ENCODE assay signal across 23 cellular contexts in the genomic region with DNA sequence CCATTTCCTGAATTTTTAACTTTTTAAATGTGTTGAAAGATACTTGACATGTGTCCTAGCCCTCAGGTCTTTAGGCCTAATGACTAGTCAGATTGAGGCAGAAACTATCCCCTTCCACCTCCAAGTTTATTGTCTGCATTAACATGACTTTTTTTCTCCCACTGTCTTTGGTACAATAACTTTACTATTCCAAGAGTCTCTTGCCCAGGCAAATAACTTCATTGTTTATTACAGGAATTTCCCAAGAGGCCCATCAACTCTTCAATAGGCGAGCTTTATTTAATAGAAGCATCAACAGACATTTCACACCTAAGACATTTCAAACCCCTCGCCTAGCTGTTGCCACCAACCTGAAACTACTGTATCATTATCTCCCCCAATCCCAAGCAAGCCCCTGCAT. TPM values are rescaled to one million over a fixed set of nuclear protein-coding genes. Genes with fewer than 3 reads are reported as not detected.
DNase-seq lines count a peak whose midpoint lies in the region; ATAC-seq and TF ChIP-seq lines count a peak whose summit lies in the region.
"Had no signal": no experiment of that assay in that cellular context is flagged by ENCODE, and none has a peak within 500 bp of the region (broad histone marks: within the 10 kb centered on the region; RNA-seq: fewer than 3 reads in every experiment).

No MANE protein-coding gene starts in this region.

- POLR2A ChIA-PET in WTC11 (lab: Charles Lee), result no interaction called here

- peak overlapping the region; percentile 2; the same call in 1 of the 2 replicates for H3K27ac Mint-ChIP-seq in WTC11
- peak overlapping the region in 2 of 3 experiments; percentile 35 to 48 for H3K27ac Mint-ChIP-seq in nephron
- no peak overlapping the region for H3K27ac Mint-ChIP-seq in glutamatergic neuron (ENCODE audit: unreplicated experiment)

- no peaks in the 10 kb centered on the region for H3K27me3 Mint-ChIP-seq in WTC11 (ENCODE audit: low read depth)
- peaks cover 4% of the 10 kb centered on the region for H3K27me3 Mint-ChIP-seq in nephron (ENCODE audit: low read depth)
- peaks cover 5% of the 10 kb centered on the region for H3K27me3 Mint-ChIP-seq in glutamatergic neuron (ENCODE audit: unreplicated experiment)
- H3K27me3 Mint-ChIP-seq: CD8-positive, alpha-beta memory T cell had no signal

- H3K27ac ChIP-seq in 22Rv1 (peak overlapping the region; percentile 56), C4-2B (0 out of 2 replicates have a peak overlapping the region, but pooled peaks have one; percentile 14)
- H3K27ac ChIP-seq: BLaER1 treated with 17β-estradiol and CSF1 and Interleukin-3, amounts not matched to agents 10 nM and 100 nM; HL-60; Peyer's patch; SJCRH30 had no signal

- no peak for TF ChIP-seq CTCF in 22Rv1 (IDR thresholded peaks at IDR 0.05)
- TF ChIP-seq CTCF in C4-2B (conservative IDR thresholded peaks at IDR 0.05), result no peak
- TF ChIP-seq CTCF in WTC11 (IDR thresholded peaks at IDR 0.05), result no peak
- TF ChIP-seq CTCF in nephron (IDR thresholded peaks at IDR 0.05; ENCODE audit: unreplicated experiment in 3 of 3), result no peak
- TF ChIP-seq CTCF in glutamatergic neuron (IDR thresholded peaks at IDR 0.05; ENCODE audit: partially characterized antibody, unreplicated experiment), result no peak

- H3K4me3 Mint-ChIP-seq in WTC11 (no peak overlapping the region), nephron (no peak overlapping the region), glutamatergic neuron (ENCODE audit: unreplicated experiment) (no peak overlapping the region)
- H3K4me3 Mint-ChIP-seq: CD8-positive, alpha-beta memory T cell had no signal

- CTCF ChIA-PET in WTC11 (lab: Charles Lee), result no interaction called here

- ATAC-seq in WTC11, result no peak

- H3K9me3 Mint-ChIP-seq in WTC11, result no peaks in the 10 kb centered on the region
- no peaks in the 10 kb centered on the region for H3K9me3 Mint-ChIP-seq in nephron
- H3K9me3 Mint-ChIP-seq in glutamatergic neuron (ENCODE audit: unreplicated experiment), result no peaks in the 10 kb centered on the region
- H3K9me3 Mint-ChIP-seq: CD8-positive, alpha-beta memory T cell had no signal

- in situ Hi-C loops in ACHN (cut with HindIII; ENCODE audit: low pct_ligation_motif_present, low pct_unique_long_range_greater_than_20kb, low sequenced_read_pairs), result no loop called here

- H3K4me1 Mint-ChIP-seq in WTC11 (peaks cover 42% of the 10 kb centered on the region), nephron (peaks cover 10% of the 10 kb centered on the region), glutamatergic neuron (ENCODE audit: low read depth, unreplicated experiment) (no peaks in the 10 kb centered on the region)

- no peak for DNase-seq in WTC11 (ENCODE audit: low spot score)
- no peak for DNase-seq in NCI-H1105 (lab: John Stamatoyannopoulos, UW)
- DNase-seq in inferior parietal cortex (ENCODE audit: extremely low spot score), result no peak
- no peak for DNase-seq in ACHN
- DNase-seq in glutamatergic neuron, result no peak
- DNase-seq: CD8-positive, alpha-beta memory T cell; DMS53; GDM1; H7; KG1; NCI-H1092 treated with DMSO at 0.1 percent for 48 hours; NCI-H146; NCI-H2029; NCI-H2171 treated with DMSO at 0.1 percent for 48 hours; NCI-H524 treated with DMSO at 0.1 percent for 48 hours; NCI-H82; Peyer's patch; SJCRH30 had no signal

- H3K36me3 Mint-ChIP-seq in WTC11, result no peaks in the 10 kb centered on the region
- peaks cover 6% of the 10 kb centered on the region for H3K36me3 Mint-ChIP-seq in nephron (ENCODE audit: low read depth)
- H3K36me3 Mint-ChIP-seq in glutamatergic neuron (ENCODE audit: unreplicated experiment), result peaks cover 5% of the 10 kb centered on the region

TF ChIP-seq in WTC11, 78 proteins besides CTCF, POLR2A, EP300 and RAD21:
- TF ChIP-seq, protein P1, sequence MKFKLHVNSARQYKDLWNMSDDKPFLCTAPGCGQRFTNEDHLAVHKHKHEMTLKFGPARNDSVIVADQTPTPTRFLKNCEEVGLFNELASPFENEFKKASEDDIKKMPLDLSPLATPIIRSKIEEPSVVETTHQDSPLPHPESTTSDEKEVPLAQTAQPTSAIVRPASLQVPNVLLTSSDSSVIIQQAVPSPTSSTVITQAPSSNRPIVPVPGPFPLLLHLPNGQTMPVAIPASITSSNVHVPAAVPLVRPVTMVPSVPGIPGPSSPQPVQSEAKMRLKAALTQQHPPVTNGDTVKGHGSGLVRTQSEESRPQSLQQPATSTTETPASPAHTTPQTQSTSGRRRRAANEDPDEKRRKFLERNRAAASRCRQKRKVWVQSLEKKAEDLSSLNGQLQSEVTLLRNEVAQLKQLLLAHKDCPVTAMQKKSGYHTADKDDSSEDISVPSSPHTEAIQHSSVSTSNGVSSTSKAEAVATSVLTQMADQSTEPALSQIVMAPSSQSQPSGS (CRISPR knock-in tag; IDR thresholded peaks at IDR 0.05; ENCODE audit: borderline replicate concordance, low read depth), result no peak
- no peak for TF ChIP-seq SOX15 (CRISPR knock-in tag; IDR thresholded peaks at IDR 0.05)

RNA-seq across cellular contexts. Expression of a gene that starts 10.7 kb away (rescaled TPM):
- total RNA-seq in WTC11 (2021) (29.3 to 32.1 TPM (median 31.3 TPM) in 3 replicates), glutamatergic neuron (ENCODE audit: unreplicated experiment) (20.1 TPM)
